12 cellular contexts compared by ENCODE assay signal in the genomic region with DNA sequence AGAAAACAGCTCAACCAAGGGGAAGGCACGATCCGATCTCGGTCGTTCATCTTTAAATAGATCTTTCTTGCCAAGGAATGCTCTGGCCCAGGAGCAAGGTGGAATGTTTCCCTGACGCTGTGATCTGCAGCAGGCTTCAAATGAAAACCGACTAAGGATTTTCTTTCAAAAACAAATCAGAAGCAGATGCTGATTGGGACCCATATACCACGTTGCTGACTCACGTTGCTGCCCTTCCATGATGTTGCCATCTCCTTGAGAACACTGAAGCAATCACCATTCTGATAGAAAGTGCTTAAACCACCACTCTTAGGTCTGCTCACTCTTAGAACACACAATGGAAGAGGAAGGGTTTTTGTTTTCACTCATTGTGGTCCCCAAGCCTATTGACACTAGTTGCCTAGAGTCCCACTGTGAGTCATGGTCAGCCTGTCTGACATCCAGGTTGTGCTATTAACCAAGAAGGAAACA. TPM values are rescaled to one million over a fixed set of nuclear protein-coding genes. Genes with fewer than 3 reads are reported as not detected.
DNase-seq lines count a peak whose midpoint lies in the region; ATAC-seq and TF ChIP-seq lines count a peak whose summit lies in the region.
"Had no signal": no experiment of that assay in that cellular context is flagged by ENCODE, and none has a peak within 500 bp of the region (broad histone marks: within the 10 kb centered on the region; RNA-seq: fewer than 3 reads in every experiment).

No MANE protein-coding gene starts in this region.

- TF ChIP-seq POLR2A in ovary (IDR thresholded peaks at IDR 0.05), result no peak
- TF ChIP-seq POLR2A in transverse colon (IDR thresholded peaks at IDR 0.05), result no peak

- ATAC-seq in HG03460 (IDR thresholded peaks at IDR 0.05; ENCODE audit: unreplicated experiment) (peak; percentile 82), HG03280 (IDR thresholded peaks at IDR 0.05; ENCODE audit: unreplicated experiment) (no peak)

- H3K9me3 Mint-ChIP-seq in endodermal cell, result no peaks in the 10 kb centered on the region
- H3K9me3 Mint-ChIP-seq: brain had no signal

- TF ChIP-seq CTCF in endodermal cell (conservative IDR thresholded peaks at IDR 0.05), result no peak
- no peak for TF ChIP-seq CTCF in ovary (IDR thresholded peaks at IDR 0.05)
- no peak for TF ChIP-seq CTCF in transverse colon (IDR thresholded peaks at IDR 0.05)

- peaks cover 10% of the 10 kb centered on the region for H3K4me1 Mint-ChIP-seq in endodermal cell

- no peak overlapping the region for H3K4me3 ChIP-seq in endodermal cell (ENCODE audit: low read length)
- no peak overlapping the region for H3K4me3 ChIP-seq in rectal smooth muscle tissue (ENCODE audit: low read length)
- H3K4me3 ChIP-seq in ovary, result no peak overlapping the region
- no peak overlapping the region for H3K4me3 ChIP-seq in transverse colon
- H3K4me3 ChIP-seq: spleen, tibial nerve had no signal

- intact Hi-C loops in ovary (cut with DNase I), result no loop called here
- intact Hi-C loops in transverse colon (cut with DNase I; ENCODE audit: low total_unique reads), result no loop called here

- no peak overlapping the region for H3K4me3 Mint-ChIP-seq in endodermal cell
- H3K4me3 Mint-ChIP-seq: brain had no signal

- DNase-seq in DMS53 (lab: John Stamatoyannopoulos, UW) (peak; percentile 50), DMS53 treated with DMSO at 0.1 percent for 48 hours (lab: John Stamatoyannopoulos, UW; ENCODE audit: unreplicated experiment) (no peak), endodermal cell (peak; percentile 51), ovary (no peak), transverse colon (no peak)
- DNase-seq: spleen had no signal

- H3K27ac Mint-ChIP-seq in endodermal cell, result peak overlapping the region; percentile 10

- in situ Hi-C loops in transverse colon (cut with MboI; ENCODE audit: low pct_ligation_motif_present in 1 of 4, low pct_unique_long_range_greater_than_20kb in 1 of 4, low sequenced_read_pairs in 3 of 4), result no loop called here

- H3K27me3 ChIP-seq in endodermal cell (ENCODE audit: control insufficient read depth, insufficient read depth, low read length, poor library complexity, severe bottlenecking) (no peaks in the 10 kb centered on the region), rectal smooth muscle tissue (ENCODE audit: control insufficient read depth, insufficient read depth, low read length) (no peaks in the 10 kb centered on the region), ovary (no peaks in the 10 kb centered on the region), transverse colon (no peaks in the 10 kb centered on the region)
- H3K27me3 ChIP-seq: spleen, tibial nerve had no signal

- H3K4me1 ChIP-seq in endodermal cell (ENCODE audit: control insufficient read depth, insufficient read depth, low read length) (no peaks in the 10 kb centered on the region), rectal smooth muscle tissue (ENCODE audit: control insufficient read depth, insufficient read depth, low read length) (peaks cover 6% of the 10 kb centered on the region), ovary (ENCODE audit: insufficient read depth) (peaks cover 5% of the 10 kb centered on the region), transverse colon (peaks cover 0 to 3% (median 0%) of the 10 kb centered on the region in 4 donors)
- H3K4me1 ChIP-seq: spleen, tibial nerve had no signal

- H3K9ac ChIP-seq in endodermal cell (ENCODE audit: extremely low read depth, low read length, poor library complexity, severe bottlenecking), result no peak overlapping the region
- H3K9ac ChIP-seq in rectal smooth muscle tissue (ENCODE audit: low read length), result no peak overlapping the region

- 51 to 59% methylated on average over 8 of the region's 8 CpGs for WGBS in endodermal cell (ENCODE audit: insufficient coverage in 1 of 2, insufficient read length in 1 of 2), 2 experiments
- 18 to 29% (median 27%) methylated on average over 8 of the region's 8 CpGs for WGBS in ovary, 3 donors
- 61 to 70% methylated on average over 8 of the region's 8 CpGs for WGBS in transverse colon (ENCODE audit: low coverage in 1 of 2), 2 donors

- no peaks in the 10 kb centered on the region for H3K36me3 ChIP-seq in endodermal cell (ENCODE audit: control insufficient read depth, insufficient read depth, low read length)
- no peaks in the 10 kb centered on the region for H3K36me3 ChIP-seq in rectal smooth muscle tissue (ENCODE audit: control insufficient read depth, insufficient read depth, low read length)
- no peaks in the 10 kb centered on the region for H3K36me3 ChIP-seq in ovary
- H3K36me3 ChIP-seq in transverse colon, result no peaks in the 10 kb centered on the region
- H3K36me3 ChIP-seq: tibial nerve had no signal

- no peaks in the 10 kb centered on the region for H3K36me3 Mint-ChIP-seq in endodermal cell (ENCODE audit: low read depth)
- H3K36me3 Mint-ChIP-seq: brain had no signal

- H3K27ac ChIP-seq in endodermal cell (ENCODE audit: low read depth, low read length) (no peak overlapping the region), rectal smooth muscle tissue (ENCODE audit: low read depth, low read length) (peak overlapping the region; percentile 37), ovary (peak overlapping the region in 1 of 2 donors; percentile 43), transverse colon (peak overlapping the region in 2 of 4 donors; percentile 51 to 63)
- H3K27ac ChIP-seq: 22Rv1, spleen, tibial nerve had no signal

- no peaks in the 10 kb centered on the region for H3K27me3 Mint-ChIP-seq in endodermal cell (ENCODE audit: insufficient read depth)
- H3K27me3 Mint-ChIP-seq: brain had no signal

- TF ChIP-seq EP300 in ovary (IDR thresholded peaks at IDR 0.05) (no peak), transverse colon (IDR thresholded peaks at IDR 0.05; ENCODE audit: low read depth) (no peak)

- no peaks in the 10 kb centered on the region for H3K9me3 ChIP-seq in endodermal cell (ENCODE audit: control insufficient read depth, low read length)
- H3K9me3 ChIP-seq in ovary, result no peaks in the 10 kb centered on the region
- H3K9me3 ChIP-seq in transverse colon, result no peaks in the 10 kb centered on the region
- H3K9me3 ChIP-seq: spleen, tibial nerve had no signal

RNA-seq across cellular contexts. Expression of gene LAMTOR3, which starts 26.1 kb away (rescaled TPM):
- total RNA-seq in endodermal cell (10 to 100 TPM; 31.6 to 33.0 TPM), ovary (10 to 100 TPM; 36.5 to 52.4 (median 43.7) TPM), transverse colon (10 to 100 TPM in 3 of 4 donors, under 1 TPM in 1; 1.00 to 60.3 (median 32.0) TPM)
- 67.0 TPM for polyA plus RNA-seq in endodermal cell (2013, experiment 1 of 2)
- polyA plus RNA-seq in endodermal cell (2013, experiment 2 of 2), result 64.1 TPM
- 10 to 100 TPM; 47.7 to 53.4 TPM for polyA plus RNA-seq in ovary

RNA-seq across cellular contexts. Expression of gene DAPP1, which starts 51.5 kb away (rescaled TPM):
- total RNA-seq in endodermal cell, result not detected
- not detected for polyA plus RNA-seq in endodermal cell (2013, experiment 1 of 2)
- polyA plus RNA-seq in endodermal cell (2013, experiment 2 of 2), result not detected
- total RNA-seq in ovary, result 1 to 10 TPM in 2 of 7 donors, under 1 TPM in 5; 0.40 to 4.1 (median 0.65) TPM
- 1 to 10 TPM in 1 of 2 donors, under 1 TPM in 1; 0.34 to 1.6 TPM for polyA plus RNA-seq in ovary
- 10 to 100 TPM in 1 of 4 donors, 1 to 10 TPM in 2, under 1 TPM in 1; 0.41 to 10.7 (median 7.6) TPM for total RNA-seq in transverse colon

Comparison
In these comparisons a context has a peak if more than half of its experiments do, and no peak if none do; other contexts are left out.
1. DNase-seq: peak in DMS53 (single experiment) and endodermal cell (single experiment); none in DMS53 treated with DMSO at 0.1 percent for 48 hours (single experiment), ovary (0 of 5) and transverse colon (single experiment).